ENCODE assay signal across 8 cellular contexts in genomic region chr6:143940011-143940597, GRCh38.
DNase-seq lines count a peak whose midpoint lies in the region; ATAC-seq and TF ChIP-seq lines count a peak whose summit lies in the region.

No MANE protein-coding gene starts in this region.

- intact Hi-C loops in PC-9 (cut with micrococcal nuclease; ENCODE audit: unreplicated experiment) = loop anchor here (1.0 to 5.0 kb wide), 2 partner anchors 67 to 276 kb away; partner anchors contain the start of gene PLAGL1

- H3K4me1 ChIP-seq in PC-9 (replicated peaks; ENCODE audit: insufficient read depth) = no peaks in the 10 kb centered on the region

- no peak overlapping the region for H3K4me2 ChIP-seq in PC-9

- POLR2A ChIA-PET in PC-9 (lab: Charles Lee; ENCODE audit: unreplicated experiment) = interaction anchor here (0.6 kb wide), 1 partner anchor 323 kb away, joined by 5 read pairs; no protein-coding TSS in a partner anchor

- no peaks in the 10 kb centered on the region for H3K27me3 ChIP-seq in PC-9 (ENCODE audit: insufficient read depth, low read depth)

- no peaks in the 10 kb centered on the region for H3K9me2 ChIP-seq in PC-9 (ENCODE audit: insufficient read depth)

- no peaks in the 10 kb centered on the region for H3F3A ChIP-seq in PC-9 (ENCODE audit: insufficient read depth, low read depth)

- H3K79me2 ChIP-seq in PC-9 (ENCODE audit: low read depth) = no peaks in the 10 kb centered on the region

- H3K9me3 ChIP-seq in PC-9 (ENCODE audit: insufficient read depth, low read depth) = no peaks in the 10 kb centered on the region

- peak; percentile 85 for TF ChIP-seq CTCF in PC-9 (conservative IDR thresholded peaks at IDR 0.05)

- no peaks in the 10 kb centered on the region for H3K36me3 ChIP-seq in PC-9 (ENCODE audit: low read depth)

- no TSS peak for BruUV-seq in PC-9 (replicated peaks; lab: Mats Ljungman, UMichigan)

- H3K27ac ChIP-seq in PC-9 = no peak overlapping the region

- H4K20me1 ChIP-seq in PC-9 (ENCODE audit: insufficient read depth) = no peaks in the 10 kb centered on the region

- CTCF ChIA-PET in PC-9 (lab: Charles Lee) = interaction anchor here (0.6 to 1.3 kb wide), 4 partner anchors 96 to 1279 kb away, joined by 3 to 4 read pairs (median 4); partner anchors contain the start of gene LTV1

- H3K4me3 ChIP-seq in PC-9 = no peak overlapping the region

- no peak overlapping the region for H2AFZ ChIP-seq in PC-9

- in situ Hi-C loops in G401 (cut with HindIII; ENCODE audit: low sequenced_read_pairs) = no loop called here

- ATAC-seq in GM21360 (IDR thresholded peaks at IDR 0.05; ENCODE audit: unreplicated experiment) (peak; percentile 98), HG03558 (IDR thresholded peaks at IDR 0.05; ENCODE audit: extremely low read depth, unreplicated experiment) (peak; percentile 97)

- DNase-seq in G401 (ENCODE audit: low spot score) (peak; percentile 23), PC-9 (peak; percentile 37 to 39), iPS-NIHi7 (ENCODE audit: extremely low spot score) (peak; percentile 75), superior temporal gyrus (ENCODE audit: extremely low spot score) (no peak)
- DNase-seq in activated effector memory CD4-positive, alpha-beta T cell treated with anti-CD3 and anti-CD28 coated beads, Interleukin-2, amount 50 U/mL, for 16 hours = peak; percentile 78
- DNase-seq in stimulated activated CD8-positive, alpha-beta memory T cell treated with anti-CD3 and anti-CD28 coated beads, Interleukin-12 subunit alpha, Interleukin-12 subunit beta, amount 100 ng/mL, for 1 hour (ENCODE audit: low read depth) = peak; percentile 22
